Comparison of ENCODE assay signal across 11 cellular contexts in the genomic region with DNA sequence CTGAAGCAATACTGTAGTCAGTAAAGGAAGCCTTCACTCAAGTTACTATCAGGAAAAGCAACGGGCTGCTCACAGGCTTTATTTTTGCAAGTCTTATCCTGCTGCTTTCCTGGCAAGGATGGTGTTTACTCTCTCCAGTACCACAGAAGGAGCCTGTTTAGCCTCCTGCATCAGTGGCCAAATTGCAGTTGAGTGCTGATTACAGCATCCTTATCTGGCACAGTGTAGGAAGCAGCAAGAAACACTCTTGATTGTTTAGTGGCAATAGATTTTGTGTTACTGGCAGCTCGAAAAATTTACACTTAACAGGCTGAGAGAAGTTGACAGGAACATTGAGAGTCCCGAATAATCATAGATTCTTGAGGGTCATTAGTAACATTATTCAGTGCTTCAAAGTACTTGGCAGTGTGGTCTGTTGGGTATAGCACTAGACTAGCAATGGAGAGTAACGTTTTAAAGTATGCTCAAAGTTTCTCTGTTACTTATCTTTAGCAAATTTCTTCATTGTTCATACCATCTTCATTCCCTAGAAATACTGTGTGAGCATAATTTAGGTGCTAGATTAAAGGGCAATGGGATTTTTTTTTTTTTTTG. TPM values are rescaled to one million over a fixed set of nuclear protein-coding genes. Genes with fewer than 3 reads are reported as not detected.
DNase-seq lines count a peak whose midpoint lies in the region; ATAC-seq and TF ChIP-seq lines count a peak whose summit lies in the region.
"Had no signal": no experiment of that assay in that cellular context is flagged by ENCODE, and none has a peak within 500 bp of the region (broad histone marks: within the 10 kb centered on the region; RNA-seq: fewer than 3 reads in every experiment).

No MANE protein-coding gene starts in this region.

- TF ChIP-seq RAD21 in IMR-90 (IDR thresholded peaks at IDR 0.05; ENCODE audit: low read length): no peak

- H3K27me3 Mint-ChIP-seq in natural killer cell (ENCODE audit: low read depth in 2 of 2): no peaks in the 10 kb centered on the region
- H3K27me3 Mint-ChIP-seq in activated CD8-positive, alpha-beta T cell treated with anti-CD3 and anti-CD28 coated beads for 36 hours: no peaks in the 10 kb centered on the region

- in situ Hi-C loops in IMR-90 (cut with MboI; ENCODE audit: low sequenced_read_pairs): no loop called here
- in situ Hi-C loops in Panc1 (cut with HindIII; ENCODE audit: low pct_unique_long_range_greater_than_20kb, low sequenced_read_pairs): no loop called here

- H2AK5ac ChIP-seq in IMR-90 (ENCODE audit: low read depth, low read length) (no peak overlapping the region), trophoblast cell (ENCODE audit: low read length) (no peak overlapping the region)

- H2BK120ac ChIP-seq in IMR-90 (ENCODE audit: low read depth, low read length) (no peak overlapping the region), trophoblast cell (ENCODE audit: insufficient read depth, low read length, poor library complexity) (no peak overlapping the region)

- intact Hi-C loops in IMR-90 (cut with micrococcal nuclease): no loop called here
- intact Hi-C loops in Panc1 (cut with micrococcal nuclease; ENCODE audit: unreplicated experiment): no loop called here
- intact Hi-C loops in natural killer cell (cut with micrococcal nuclease): no loop called here
- intact Hi-C loops in activated CD8-positive, alpha-beta T cell treated with anti-CD3 and anti-CD28 coated beads for 36 hours (cut with micrococcal nuclease): no loop called here

- H3K9me3 ChIP-seq in IMR-90 (ENCODE audit: control insufficient read depth, insufficient read depth, low read length) (no peaks in the 10 kb centered on the region), Panc1 (ENCODE audit: control insufficient read depth, insufficient read depth, low read depth, low read length) (no peaks in the 10 kb centered on the region), gastroesophageal sphincter (no peaks in the 10 kb centered on the region), trophoblast cell (ENCODE audit: insufficient read depth, low read depth, low read length) (no peaks in the 10 kb centered on the region)

- dilution Hi-C loops in IMR-90 (cut with HindIII; ENCODE audit: low sequenced_read_pairs, unreplicated experiment): no loop called here

- no peak overlapping the region; the same call in 1 of the 2 replicates for H3K14ac ChIP-seq in IMR-90 (replicated peaks; ENCODE audit: low read depth, low read length)
- H3K14ac ChIP-seq in trophoblast cell (ENCODE audit: low read length): no peak overlapping the region

- POLR2A ChIA-PET in IMR-90 (lab: Charles Lee; ENCODE audit: unreplicated experiment): interaction anchor here (0.7 kb wide), 1 partner anchor 10 kb away, joined by 4 read pairs; no protein-coding TSS in a partner anchor
- POLR2A ChIA-PET in Panc1 (lab: Charles Lee): no interaction called here
- POLR2A ChIA-PET in activated CD8-positive, alpha-beta T cell treated with anti-CD3 and anti-CD28 coated beads for 36 hours (lab: Charles Lee): no interaction called here

- TF ChIP-seq EP300 in gastroesophageal sphincter (IDR thresholded peaks at IDR 0.05): no peak

- no peak overlapping the region for H3K27ac Mint-ChIP-seq in natural killer cell
- H3K27ac Mint-ChIP-seq in activated CD8-positive, alpha-beta T cell treated with anti-CD3 and anti-CD28 coated beads for 36 hours: no peak overlapping the region

- WGBS in IMR-90 (ENCODE audit: extremely low coverage in 2 of 2, insufficient read length in 1 of 2), 2 experiments: 7% methylated on average over 2 of the region's 4 CpGs; no CpG with 5 or more reads in 1 of the 2 experiments
- WGBS in gastroesophageal sphincter (ENCODE audit: low coverage in 1 of 2), 2 donors: 21 to 39% methylated on average over 3 to 4 of the region's 4 CpGs
- no CpG with 5 or more reads among the region's 4 CpGs for WGBS in trophoblast cell (ENCODE audit: extremely low coverage, insufficient coverage, insufficient read length)

- no peak overlapping the region for H3K27ac ChIP-seq in IMR-90 (ENCODE audit: insufficient read depth, low read length)
- H3K27ac ChIP-seq in Panc1 (ENCODE audit: low read length): peak overlapping the region; percentile 3; the same call in 1 of the 2 replicates
- H3K27ac ChIP-seq in gastroesophageal sphincter: no peak overlapping the region
- H3K27ac ChIP-seq in trophoblast cell (ENCODE audit: low read depth, low read length): no peak overlapping the region

- ATAC-seq in IMR-90 (ENCODE audit: low read depth): peak; percentile 75
- ATAC-seq in Panc1: peak; percentile 68; the same call in 1 of the 2 replicates
- peak; percentile 58 for ATAC-seq in gastroesophageal sphincter
- ATAC-seq in GM19035 (IDR thresholded peaks at IDR 0.05; ENCODE audit: unreplicated experiment): no peak
- ATAC-seq in natural killer cell: no peak
- ATAC-seq in GM21529 (IDR thresholded peaks at IDR 0.05; ENCODE audit: unreplicated experiment): no peak
- no peak for ATAC-seq in activated CD8-positive, alpha-beta T cell treated with anti-CD3 and anti-CD28 coated beads for 36 hours

- no peaks in the 10 kb centered on the region for H3K9me3 Mint-ChIP-seq in natural killer cell
- no peaks in the 10 kb centered on the region for H3K9me3 Mint-ChIP-seq in activated CD8-positive, alpha-beta T cell treated with anti-CD3 and anti-CD28 coated beads for 36 hours

- H4K8ac ChIP-seq in IMR-90 (ENCODE audit: low read depth in 2 of 2, low read length in 2 of 2): no peak overlapping the region
- no peak overlapping the region for H4K8ac ChIP-seq in trophoblast cell (ENCODE audit: low read depth, low read length)

- no peak overlapping the region for H2BK5ac ChIP-seq in IMR-90 (ENCODE audit: low read depth, low read length, poor library complexity, severe bottlenecking)
- H2BK5ac ChIP-seq in trophoblast cell (ENCODE audit: low read depth, low read length, poor library complexity): no peak overlapping the region

- H3K4me3 Mint-ChIP-seq in natural killer cell: no peak overlapping the region
- no peak overlapping the region for H3K4me3 Mint-ChIP-seq in activated CD8-positive, alpha-beta T cell treated with anti-CD3 and anti-CD28 coated beads for 36 hours

- H3K36me3 Mint-ChIP-seq in natural killer cell: no peaks in the 10 kb centered on the region
- H3K36me3 Mint-ChIP-seq in activated CD8-positive, alpha-beta T cell treated with anti-CD3 and anti-CD28 coated beads for 36 hours (ENCODE audit: low read depth): no peaks in the 10 kb centered on the region

- BruUV-seq in IMR-90 (replicated peaks; lab: Mats Ljungman, UMichigan) (no TSS peak), Panc1 (replicated peaks; lab: Mats Ljungman, UMichigan) (TSS peak; percentile 34)

- CTCF ChIA-PET in IMR-90 (lab: Yijun Ruan, JAX) (no interaction called here), Panc1 (lab: Charles Lee) (interaction anchor here (0.6 kb wide), 1 partner anchor 17 kb away, joined by 16 read pairs; no protein-coding TSS in a partner anchor)
- CTCF ChIA-PET in activated CD8-positive, alpha-beta T cell treated with anti-CD3 and anti-CD28 coated beads for 36 hours (lab: Charles Lee): interaction anchor here (0.7 kb wide), 1 partner anchor 132 kb away, joined by 3 read pairs; no protein-coding TSS in a partner anchor

- H4K91ac ChIP-seq in IMR-90 (ENCODE audit: insufficient read depth, low read depth, low read length) (no peak overlapping the region), trophoblast cell (ENCODE audit: low read depth, low read length) (no peak overlapping the region)

- no peak overlapping the region for H4K12ac ChIP-seq in trophoblast cell (ENCODE audit: low read depth, low read length)

- H3K4me1 ChIP-seq in IMR-90 (ENCODE audit: control insufficient read depth, insufficient read depth, low read length) (no peaks in the 10 kb centered on the region), Panc1 (ENCODE audit: control insufficient read depth, insufficient read depth, low read length) (peaks cover 22% of the 10 kb centered on the region), gastroesophageal sphincter (peaks cover 0 to 41% (median 0%) of the 10 kb centered on the region in 3 donors), trophoblast cell (ENCODE audit: control insufficient read depth in 1 of 2, insufficient read depth in 2 of 2, low read length in 2 of 2) (no peaks in the 10 kb centered on the region)

- H3K4me1 Mint-ChIP-seq in natural killer cell: no peaks in the 10 kb centered on the region
- no peaks in the 10 kb centered on the region for H3K4me1 Mint-ChIP-seq in activated CD8-positive, alpha-beta T cell treated with anti-CD3 and anti-CD28 coated beads for 36 hours (ENCODE audit: low read depth)

- H3K4me2 ChIP-seq in IMR-90 (ENCODE audit: low read depth, low read length): no peak overlapping the region
- H3K4me2 ChIP-seq in trophoblast cell (ENCODE audit: low read length): no peak overlapping the region

- H3K9ac ChIP-seq in IMR-90 (ENCODE audit: low read depth, low read length) (no peak overlapping the region), trophoblast cell (ENCODE audit: low read length) (no peak overlapping the region)

- no peak overlapping the region for H3K4ac ChIP-seq in IMR-90 (ENCODE audit: low read depth, low read length)
- peak overlapping the region; percentile 55 for H3K4ac ChIP-seq in trophoblast cell (ENCODE audit: low read depth, low read length)

- no peak overlapping the region for H3K56ac ChIP-seq in IMR-90 (ENCODE audit: extremely low read depth, insufficient read depth, low read length)

- H3K18ac ChIP-seq in IMR-90 (ENCODE audit: low read depth, low read length) (no peak overlapping the region), trophoblast cell (ENCODE audit: low read length) (no peak overlapping the region)

- no peaks in the 10 kb centered on the region for H3K27me3 ChIP-seq in IMR-90 (ENCODE audit: control insufficient read depth, insufficient read depth, low read length)
- no peaks in the 10 kb centered on the region for H3K27me3 ChIP-seq in Panc1 (ENCODE audit: control insufficient read depth, insufficient read depth, low read length)
- no peaks in the 10 kb centered on the region for H3K27me3 ChIP-seq in gastroesophageal sphincter
- no peaks in the 10 kb centered on the region for H3K27me3 ChIP-seq in trophoblast cell (ENCODE audit: insufficient read depth, low read length)

- no peaks in the 10 kb centered on the region for H3K79me2 ChIP-seq in trophoblast cell (ENCODE audit: control insufficient read depth, insufficient read depth, low read length, poor library complexity)

- H2BK12ac ChIP-seq in trophoblast cell (ENCODE audit: low read length): no peak overlapping the region

- peaks cover under 1% of the 10 kb centered on the region for H3K36me3 ChIP-seq in IMR-90 (ENCODE audit: control insufficient read depth, insufficient read depth, low read length)
- H3K36me3 ChIP-seq in Panc1 (ENCODE audit: control insufficient read depth, insufficient read depth, low read length): no peaks in the 10 kb centered on the region
- no peaks in the 10 kb centered on the region for H3K36me3 ChIP-seq in gastroesophageal sphincter
- H3K36me3 ChIP-seq in trophoblast cell (ENCODE audit: control insufficient read depth in 1 of 2, insufficient read depth in 2 of 2, low read length in 2 of 2): no peaks in the 10 kb centered on the region

- H2BK15ac ChIP-seq in IMR-90 (ENCODE audit: low read depth, low read length): no peak overlapping the region

- H2AFZ ChIP-seq in IMR-90 (replicated peaks; ENCODE audit: low read length, poor library complexity) (no peak overlapping the region), trophoblast cell (ENCODE audit: insufficient read depth, low read length, poor library complexity) (no peak overlapping the region)

- H4K5ac ChIP-seq in IMR-90 (ENCODE audit: low read depth, low read length): no peak overlapping the region

- H4K20me1 ChIP-seq in IMR-90 (ENCODE audit: insufficient read depth, low read length): peaks cover 36% of the 10 kb centered on the region

- DNase-seq in IMR-90 (peak; percentile 50), Panc1 (ENCODE audit: low read depth, low spot score) (no peak), trophoblast cell (no peak), natural killer cell (no peak)
- no peak for DNase-seq in activated CD8-positive, alpha-beta T cell treated with anti-CD3 and anti-CD28 coated beads for 36 hours
- DNase-seq: dermis blood vessel endothelial cell, NCI-H1048 had no signal

- no peak overlapping the region for H3K4me3 ChIP-seq in IMR-90 (ENCODE audit: insufficient read depth, low read depth, low read length)
- H3K4me3 ChIP-seq in Panc1 (ENCODE audit: low read depth in 2 of 2, low read length in 2 of 2): no peak overlapping the region
- H3K4me3 ChIP-seq in gastroesophageal sphincter: no peak overlapping the region
- H3K4me3 ChIP-seq in trophoblast cell (ENCODE audit: low read depth, low read length): no peak overlapping the region

- H3K9me1 ChIP-seq in IMR-90 (ENCODE audit: insufficient read depth, low read length): peaks cover 9% of the 10 kb centered on the region; the same call in 1 of the 2 replicates

- TF ChIP-seq CTCF in IMR-90 (conservative IDR thresholded peaks at IDR 0.05; ENCODE audit: low read depth, low read length) (no peak), Panc1 (IDR thresholded peaks at IDR 0.05) (no peak), gastroesophageal sphincter (IDR thresholded peaks at IDR 0.05) (no peak), natural killer cell (IDR thresholded peaks at IDR 0.05) (no peak)
- TF ChIP-seq CTCF in activated CD8-positive, alpha-beta T cell treated with anti-CD3 and anti-CD28 coated beads for 36 hours (IDR thresholded peaks at IDR 0.05): no peak

- H2BK20ac ChIP-seq in IMR-90 (ENCODE audit: low read depth, low read length): no peak overlapping the region

- no peak for TF ChIP-seq POLR2A in IMR-90 (IDR thresholded peaks at IDR 0.05; ENCODE audit: low read depth, low read length)
- TF ChIP-seq POLR2A in gastroesophageal sphincter (IDR thresholded peaks at IDR 0.05): no peak

- peaks cover 12 to 61% of the 10 kb centered on the region in 2 experiments for H3K79me1 ChIP-seq in IMR-90 (ENCODE audit: low read depth in 1 of 2, low read length in 2 of 2)
- no peaks in the 10 kb centered on the region for H3K79me1 ChIP-seq in trophoblast cell (ENCODE audit: low read length)

- H2AK9ac ChIP-seq in IMR-90 (replicated peaks; ENCODE audit: low read depth, low read length, poor library complexity): no peak overlapping the region

- 0 out of 2 replicates have a peak overlapping the region, but pooled peaks have one; percentile 24 for H3K23ac ChIP-seq in IMR-90 (ENCODE audit: low read depth, low read length)
- H3K23ac ChIP-seq in trophoblast cell (ENCODE audit: low read length): no peak overlapping the region

RNA-seq across cellular contexts. Expression of a gene that starts 11.7 kb away (rescaled TPM):
- total RNA-seq in IMR-90 (2012; rRNA removed): 31.1 and 35.5 TPM in 2 replicates
- 35.0 and 35.2 TPM in 2 replicates for polyA plus RNA-seq in IMR-90 (2012; rRNA removed)
- polyA plus RNA-seq in IMR-90 (2012; cell fraction: cytosol; rRNA removed): 25.2 and 25.3 TPM in 2 replicates
- polyA plus RNA-seq in IMR-90 (2012; cell fraction: nucleus; rRNA removed; ENCODE audit: low replicate concordance): 44.8 and 64.6 TPM in 2 replicates
- 29.3 TPM for total RNA-seq in Panc1 (2021; ENCODE audit: unreplicated experiment)
- polyA plus RNA-seq in Panc1 (2012; ENCODE audit: insufficient read length): 23.1 TPM
- 10 to 100 TPM; 25.2 to 41.4 (median 25.7) TPM for total RNA-seq in gastroesophageal sphincter
- polyA plus RNA-seq in trophoblast cell (2013): 25.8 and 26.0 TPM in 2 replicates
- 1 to 10 TPM; 5.1 to 8.7 (median 6.2) TPM for total RNA-seq in natural killer cell
- total RNA-seq in activated CD8-positive, alpha-beta T cell treated with anti-CD3 and anti-CD28 coated beads for 36 hours: 1 to 10 TPM; 5.6 to 6.0 TPM

RNA-seq across cellular contexts. Expression of a gene that starts 25.4 kb away (rescaled TPM):
- total RNA-seq in IMR-90 (2012; rRNA removed): 30.6 and 36.4 TPM in 2 replicates
- 26.1 and 28.6 TPM in 2 replicates for polyA plus RNA-seq in IMR-90 (2012; rRNA removed)
- 14.7 and 20.0 TPM in 2 replicates for polyA plus RNA-seq in IMR-90 (2012; cell fraction: cytosol; rRNA removed)
- 3.0 and 8.1 TPM in 2 replicates for polyA plus RNA-seq in IMR-90 (2012; cell fraction: nucleus; rRNA removed; ENCODE audit: low replicate concordance)
- 37.7 TPM for total RNA-seq in Panc1 (2021; ENCODE audit: unreplicated experiment)
- 22.2 TPM for polyA plus RNA-seq in Panc1 (2012; ENCODE audit: insufficient read length)
- 10 to 100 TPM in 2 of 4 donors, 1 to 10 TPM in 2; 8.2 to 12.5 (median 9.5) TPM for total RNA-seq in gastroesophageal sphincter
- 38.6 and 40.9 TPM in 2 replicates for polyA plus RNA-seq in trophoblast cell (2013)
- total RNA-seq in natural killer cell: 10 to 100 TPM in 1 of 3 donors, 1 to 10 TPM in 2; 9.2 to 13.6 (median 9.4) TPM
- 10 to 100 TPM; 56.9 to 62.9 TPM for total RNA-seq in activated CD8-positive, alpha-beta T cell treated with anti-CD3 and anti-CD28 coated beads for 36 hours

RNA-seq across cellular contexts. Expression of a gene that starts 25.4 kb away (rescaled TPM):
- total RNA-seq in IMR-90 (2012; rRNA removed) (14.9 and 16.9 TPM in 2 replicates), Panc1 (2021; ENCODE audit: unreplicated experiment) (71.2 TPM), gastroesophageal sphincter (1 to 10 TPM in 2 of 4 donors, not detected in 2; 1.3 to 1.7 TPM), natural killer cell (1 to 10 TPM; 1.8 to 3.6 (median 2.6) TPM)
- 27.8 and 29.3 TPM in 2 replicates for polyA plus RNA-seq in IMR-90 (2012; rRNA removed)
- polyA plus RNA-seq in IMR-90 (2012; cell fraction: cytosol; rRNA removed): 19.8 and 30.9 TPM in 2 replicates
- polyA plus RNA-seq in IMR-90 (2012; cell fraction: nucleus; rRNA removed; ENCODE audit: low replicate concordance): 21.4 and 28.0 TPM in 2 replicates
- polyA plus RNA-seq in Panc1 (2012; ENCODE audit: insufficient read length): 25.7 TPM
- polyA plus RNA-seq in trophoblast cell (2013): 46.7 and 54.4 TPM in 2 replicates
- 10 to 100 TPM; 64.4 to 64.8 TPM for total RNA-seq in activated CD8-positive, alpha-beta T cell treated with anti-CD3 and anti-CD28 coated beads for 36 hours

RNA-seq across cellular contexts. Expression of a gene that starts 45.5 kb away (rescaled TPM):
- total RNA-seq in IMR-90 (2012; rRNA removed): not detected in 2 replicates
- polyA plus RNA-seq in IMR-90 (2012; rRNA removed): not detected in 2 replicates
- polyA plus RNA-seq in IMR-90 (2012; cell fraction: cytosol; rRNA removed): not detected in 2 replicates
- polyA plus RNA-seq in IMR-90 (2012; cell fraction: nucleus; rRNA removed; ENCODE audit: low replicate concordance): not detected in 2 replicates
- total RNA-seq in Panc1 (2021; ENCODE audit: unreplicated experiment): not detected
- polyA plus RNA-seq in Panc1 (2012; ENCODE audit: insufficient read length): not detected
- not detected for total RNA-seq in gastroesophageal sphincter
- polyA plus RNA-seq in trophoblast cell (2013): not detected in 2 replicates
- total RNA-seq in natural killer cell: not detected
- total RNA-seq in activated CD8-positive, alpha-beta T cell treated with anti-CD3 and anti-CD28 coated beads for 36 hours: under 1 TPM; 0.29 to 0.36 TPM
- total RNA-seq: dermis blood vessel endothelial cell, kidney epithelial cell had no signal

RNA-seq across cellular contexts. Expression of a gene that starts 56.8 kb away (rescaled TPM):
- total RNA-seq in IMR-90 (2012; rRNA removed): 8.8 and 10.8 TPM in 2 replicates
- polyA plus RNA-seq in IMR-90 (2012; rRNA removed): 24.9 and 30.8 TPM in 2 replicates
- polyA plus RNA-seq in IMR-90 (2012; cell fraction: cytosol; rRNA removed): 23.3 and 24.4 TPM in 2 replicates
- 20.3 and 37.5 TPM in 2 replicates for polyA plus RNA-seq in IMR-90 (2012; cell fraction: nucleus; rRNA removed; ENCODE audit: low replicate concordance)
- total RNA-seq in Panc1 (2021; ENCODE audit: unreplicated experiment): 47.6 TPM
- polyA plus RNA-seq in Panc1 (2012; ENCODE audit: insufficient read length): 42.0 TPM
- 10 to 100 TPM in 3 of 4 donors, 1 to 10 TPM in 1; 4.7 to 26.7 (median 25.0) TPM for total RNA-seq in gastroesophageal sphincter
- polyA plus RNA-seq in trophoblast cell (2013): 23.0 and 24.1 TPM in 2 replicates
- not detected for total RNA-seq in natural killer cell
- total RNA-seq in activated CD8-positive, alpha-beta T cell treated with anti-CD3 and anti-CD28 coated beads for 36 hours: 1 to 10 TPM; 4.5 to 4.6 TPM

Comparison
In these comparisons a context has a peak if more than half of its experiments do, and no peak if none do; other contexts are left out.
1. ATAC-seq: peak in IMR-90 (single experiment), Panc1 (single experiment) and gastroesophageal sphincter (single experiment); none in GM19035 (single experiment), natural killer cell (0 of 3), GM21529 (single experiment) and activated CD8-positive, alpha-beta T cell treated with anti-CD3 and anti-CD28 coated beads for 36 hours (single experiment).